Comparison of ENCODE assay signal across 8 cellular contexts in the genomic region with DNA sequence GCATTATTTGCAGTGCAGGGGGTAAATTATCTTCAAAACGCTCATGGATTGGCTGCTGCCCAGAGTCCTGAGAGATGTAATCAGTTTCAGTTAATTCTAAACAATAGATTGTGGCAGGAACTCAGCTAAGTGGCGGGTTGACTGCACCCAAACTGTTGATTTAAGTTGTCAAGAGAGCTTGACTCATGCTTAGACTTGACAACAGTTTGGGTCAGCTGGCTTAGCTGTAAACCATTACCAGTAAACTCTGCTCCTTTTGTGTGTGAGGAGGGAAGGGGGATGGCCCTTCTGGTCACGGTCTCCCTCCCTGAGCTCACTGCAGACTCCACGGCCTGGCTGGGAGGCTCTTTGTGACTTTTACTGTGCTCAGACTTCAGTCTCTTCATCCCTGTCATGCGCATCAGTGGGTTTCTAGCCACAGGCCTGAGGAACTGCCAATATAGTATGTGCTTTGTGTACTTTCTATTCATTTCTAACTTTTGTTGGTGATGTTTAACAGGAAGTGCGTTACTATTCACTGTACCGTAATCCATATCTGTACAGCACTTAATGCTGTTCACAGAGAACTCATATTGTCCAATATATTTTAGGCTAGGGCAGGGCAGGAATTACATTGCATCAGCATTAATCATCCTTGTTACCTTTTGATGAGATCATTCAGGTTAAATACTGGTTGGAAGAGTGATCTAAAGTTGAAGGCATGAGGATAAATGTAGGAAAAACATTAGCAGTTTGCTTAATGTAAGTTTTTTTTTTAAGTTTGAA.
DNase-seq lines count a peak whose midpoint lies in the region; ATAC-seq and TF ChIP-seq lines count a peak whose summit lies in the region.

No MANE protein-coding gene starts in this region.

- no peaks in the 10 kb centered on the region for H3K27me3 Mint-ChIP-seq in mesothelial cell of epicardium (ENCODE audit: low read depth)

- H3K27ac Mint-ChIP-seq in mesothelial cell of epicardium: peak overlapping the region; percentile 13

- TF ChIP-seq CTCF in mesothelial cell of epicardium (IDR thresholded peaks at IDR 0.05; ENCODE audit: unreplicated experiment): no peak
- TF ChIP-seq CTCF in lower leg skin (IDR thresholded peaks at IDR 0.05): no peak

- peaks cover 28% of the 10 kb centered on the region for H3K4me1 Mint-ChIP-seq in mesothelial cell of epicardium

- WGBS in lower leg skin, 2 donors: 60 to 71% methylated on average over 7 of the region's 7 CpGs

- peak; percentile 95 for ATAC-seq in GM21390 (IDR thresholded peaks at IDR 0.05; ENCODE audit: unreplicated experiment)
- ATAC-seq in HG03565 (IDR thresholded peaks at IDR 0.05; ENCODE audit: unreplicated experiment): peak; percentile 91

- peaks cover 5% of the 10 kb centered on the region for H3K36me3 Mint-ChIP-seq in mesothelial cell of epicardium

- TF ChIP-seq POLR2A in lower leg skin (IDR thresholded peaks at IDR 0.05): no peak

- peaks cover 3% of the 10 kb centered on the region for H3K9me3 Mint-ChIP-seq in mesothelial cell of epicardium

- peak; percentile 99 for DNase-seq in DMS153 treated with DMSO at 0.1 percent for 48 hours (lab: John Stamatoyannopoulos, UW; ENCODE audit: unreplicated experiment)
- peak; percentile 34 for DNase-seq in T1000 (lab: John Stamatoyannopoulos, UW)
- no peak for DNase-seq in mesothelial cell of epicardium (ENCODE audit: low spot score in 2 of 2, unreplicated experiment in 2 of 2)
- no peak for DNase-seq in NCI-H1048 (lab: John Stamatoyannopoulos, UW)
- no peak for DNase-seq in posterior vena cava (ENCODE audit: low spot score)
- no peak for DNase-seq in lower leg skin (ENCODE audit: low spot score in 2 of 2)

- no peak overlapping the region for H3K4me3 Mint-ChIP-seq in mesothelial cell of epicardium

- intact Hi-C loops in posterior vena cava (cut with DNase I) (no loop called here), lower leg skin (cut with DNase I; ENCODE audit: low total_unique reads) (no loop called here)

- H3K4me3 ChIP-seq in lower leg skin (ENCODE audit: low read depth, poor library complexity, severe bottlenecking): no peak overlapping the region

Comparison
In these comparisons a context has a peak if more than half of its experiments do, and no peak if none do; other contexts are left out.
1. DNase-seq: peak in DMS153 treated with DMSO at 0.1 percent for 48 hours (single experiment) and T1000 (single experiment); none in mesothelial cell of epicardium (0 of 2), NCI-H1048 (single experiment), posterior vena cava (single experiment) and lower leg skin (0 of 2).